Comparison of ENCODE assay signal across 16 cellular contexts in genomic region chr6:98583506-98583905, GRCh38.
DNase-seq lines count a peak whose midpoint lies in the region.
"Had no signal": no experiment of that assay in that cellular context is flagged by ENCODE, and none has a peak within 500 bp of the region (broad histone marks: within the 10 kb centered on the region; RNA-seq: fewer than 3 reads in every experiment).

No MANE protein-coding gene starts in this region.

- no peaks in the 10 kb centered on the region for H3K9me3 ChIP-seq in SK-N-MC (ENCODE audit: low read depth, low read length)
- H3K9me3 ChIP-seq: A549 had no signal

- no peak overlapping the region for H3K9ac ChIP-seq in SK-N-MC (ENCODE audit: insufficient read length)
- H3K9ac ChIP-seq: GM23248 had no signal

- no peaks in the 10 kb centered on the region for H3K36me3 ChIP-seq in SK-N-MC (ENCODE audit: insufficient read depth, low read length)

- H3K4me3 ChIP-seq in SK-N-MC = peak overlapping the region; percentile 31
- H3K4me3 ChIP-seq: A549, GM23248 had no signal

- peak; percentile 6 for DNase-seq in NCI-H748 (lab: John Stamatoyannopoulos, UW; ENCODE audit: unreplicated experiment)
- no peak for DNase-seq in NCI-H748 treated with DMSO at 0.1 percent for 48 hours (lab: John Stamatoyannopoulos, UW)
- DNase-seq in HCEC 1CT = peak; percentile 19
- peak; percentile 56 for DNase-seq in SK-N-MC (ENCODE audit: low read depth, low spot score)
- no peak for DNase-seq in activated gamma-delta T cell (lab: John Stamatoyannopoulos, UW)
- no peak for DNase-seq in NCI-H1694 (lab: John Stamatoyannopoulos, UW)
- DNase-seq: 8988T; C1 segment of cervical spinal cord; Calu3; CD4-positive, alpha-beta memory T cell; COR-L47; DMS153; DND-41; GM23248; H7 had no signal

- peak overlapping the region; percentile 77; the same call in 1 of the 2 replicates for H3K27ac ChIP-seq in SK-N-MC
- H3K27ac ChIP-seq: A549, GM23248 had no signal

Comparison
In these comparisons a context has a peak if more than half of its experiments do, and no peak if none do; other contexts are left out.
1. DNase-seq: peak in NCI-H748 (single experiment), HCEC 1CT (single experiment) and SK-N-MC (single experiment); none in NCI-H748 treated with DMSO at 0.1 percent for 48 hours (single experiment), activated gamma-delta T cell (single experiment) and NCI-H1694 (single experiment).